8 cellular contexts compared by ENCODE assay signal in the genomic region with DNA sequence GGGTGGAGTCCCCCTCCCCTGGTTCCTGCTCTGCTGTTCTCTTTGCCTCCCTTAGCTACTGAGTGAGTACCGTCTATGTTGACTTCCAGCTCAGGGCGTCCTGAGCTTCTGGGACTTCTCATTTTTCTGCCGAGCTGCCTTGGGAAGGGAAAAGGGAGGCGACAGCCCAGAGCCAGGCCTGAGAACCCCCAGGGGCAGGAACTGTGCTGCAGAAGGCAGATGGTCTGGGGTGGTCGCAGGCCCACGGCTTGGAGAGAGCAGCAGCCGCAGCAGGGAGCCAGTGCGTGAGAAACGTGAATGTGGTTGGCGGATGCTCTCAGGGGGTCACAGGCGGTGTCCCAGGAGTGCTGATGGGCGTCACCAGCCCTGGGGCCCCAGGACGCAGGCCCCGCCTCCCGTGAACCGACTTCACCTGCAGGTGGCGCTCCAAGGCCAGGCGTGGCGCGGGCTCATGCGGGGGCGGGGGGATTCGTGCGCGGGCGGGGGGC. TPM values are rescaled to one million over a fixed set of nuclear protein-coding genes. Genes with fewer than 3 reads are reported as not detected.
A peak's percentile ranks its signal among the peaks of the same experiment; 100 is the strongest.
DNase-seq lines count a peak whose midpoint lies in the region; ATAC-seq and TF ChIP-seq lines count a peak whose summit lies in the region.

No MANE protein-coding gene starts in this region.

- TF ChIP-seq EP300 in sigmoid colon (IDR thresholded peaks at IDR 0.05): no peak

- intact Hi-C loops in head of caudate nucleus (cut with DNase I): no loop called here
- intact Hi-C loops in sigmoid colon (cut with DNase I): loop anchor here (1.0 kb wide), 1 partner anchor 66 kb away; no protein-coding TSS in a partner anchor

- TF ChIP-seq CTCF in GM06990 (IDR thresholded peaks at IDR 0.05; ENCODE audit: insufficient read depth, low read length, poor library complexity, severe bottlenecking) (peak; percentile 50), sigmoid colon (IDR thresholded peaks at IDR 0.05) (peak; percentile 41 to 66 (median 64))

- H3K27me3 ChIP-seq in GM06990 (replicated peaks; ENCODE audit: control insufficient read depth, insufficient read depth, low read length): no peaks in the 10 kb centered on the region; the same call in 1 of the 2 replicates
- H3K27me3 ChIP-seq in sigmoid colon: no peaks in the 10 kb centered on the region

- H3K27ac ChIP-seq in sigmoid colon: peak overlapping the region in 2 of 4 donors; percentile 10 to 47

- no peaks in the 10 kb centered on the region for H3K9me3 ChIP-seq in sigmoid colon

- no peak for TF ChIP-seq POLR2A in sigmoid colon (IDR thresholded peaks at IDR 0.05)

- H3K36me3 ChIP-seq in GM06990 (ENCODE audit: control insufficient read depth, insufficient read depth, low read length) (no peaks in the 10 kb centered on the region), sigmoid colon (no peaks in the 10 kb centered on the region)

- peak; percentile 39 for DNase-seq in GM06990 (ENCODE audit: extremely low read depth, insufficient read length)
- DNase-seq in RPMI8226: peak; percentile 49
- peak; percentile 51 for DNase-seq in activated gamma-delta T cell (lab: John Stamatoyannopoulos, UW)
- peak in 22 of 42 donors; percentile 22 to 80 (median 61) for DNase-seq in head of caudate nucleus
- peak; percentile 86 for DNase-seq in sigmoid colon
- no peak for DNase-seq in NCI-H774 (lab: John Stamatoyannopoulos, UW)
- no peak for DNase-seq in inferior parietal cortex (ENCODE audit: extremely low spot score)

- H3K4me1 ChIP-seq in sigmoid colon: peaks cover 0 to 10% (median 0%) of the 10 kb centered on the region in 4 donors

- H3K4me3 ChIP-seq in GM06990 (replicated peaks; ENCODE audit: low read depth, low read length): no peak overlapping the region
- peak overlapping the region in 2 of 4 donors; percentile 5 to 12 for H3K4me3 ChIP-seq in sigmoid colon

- 2% methylated on average over 26 of the region's 26 CpGs for WGBS in sigmoid colon, 2 donors

- ATAC-seq in HG03103 (IDR thresholded peaks at IDR 0.05; ENCODE audit: low read depth, unreplicated experiment): peak; percentile 53

RNA-seq across cellular contexts. Expression of a gene that starts 9.2 kb away (rescaled TPM):
- total RNA-seq in sigmoid colon: 10 to 100 TPM in 1 of 4 donors, 1 to 10 TPM in 3; 7.7 to 10.2 (median 9.3) TPM
- 10 to 100 TPM; 27.0 to 50.8 (median 28.2) TPM for polyA plus RNA-seq in sigmoid colon

RNA-seq across cellular contexts. Expression of a gene that starts 55.8 kb away (rescaled TPM):
- 10 to 100 TPM in 1 of 4 donors, 1 to 10 TPM in 3; 6.1 to 15.5 (median 8.1) TPM for total RNA-seq in sigmoid colon
- polyA plus RNA-seq in sigmoid colon: 1 to 10 TPM; 1.4 to 6.2 (median 1.8) TPM

Comparison
In these comparisons a context has a peak if more than half of its experiments do, and no peak if none do; other contexts are left out.
1. DNase-seq: peak in GM06990 (single experiment), RPMI8226 (single experiment), activated gamma-delta T cell (single experiment), head of caudate nucleus (22 of 42) and sigmoid colon (single experiment); none in NCI-H774 (single experiment) and inferior parietal cortex (single experiment).